ENCODE assay signal across 9 cellular contexts in the genomic region with DNA sequence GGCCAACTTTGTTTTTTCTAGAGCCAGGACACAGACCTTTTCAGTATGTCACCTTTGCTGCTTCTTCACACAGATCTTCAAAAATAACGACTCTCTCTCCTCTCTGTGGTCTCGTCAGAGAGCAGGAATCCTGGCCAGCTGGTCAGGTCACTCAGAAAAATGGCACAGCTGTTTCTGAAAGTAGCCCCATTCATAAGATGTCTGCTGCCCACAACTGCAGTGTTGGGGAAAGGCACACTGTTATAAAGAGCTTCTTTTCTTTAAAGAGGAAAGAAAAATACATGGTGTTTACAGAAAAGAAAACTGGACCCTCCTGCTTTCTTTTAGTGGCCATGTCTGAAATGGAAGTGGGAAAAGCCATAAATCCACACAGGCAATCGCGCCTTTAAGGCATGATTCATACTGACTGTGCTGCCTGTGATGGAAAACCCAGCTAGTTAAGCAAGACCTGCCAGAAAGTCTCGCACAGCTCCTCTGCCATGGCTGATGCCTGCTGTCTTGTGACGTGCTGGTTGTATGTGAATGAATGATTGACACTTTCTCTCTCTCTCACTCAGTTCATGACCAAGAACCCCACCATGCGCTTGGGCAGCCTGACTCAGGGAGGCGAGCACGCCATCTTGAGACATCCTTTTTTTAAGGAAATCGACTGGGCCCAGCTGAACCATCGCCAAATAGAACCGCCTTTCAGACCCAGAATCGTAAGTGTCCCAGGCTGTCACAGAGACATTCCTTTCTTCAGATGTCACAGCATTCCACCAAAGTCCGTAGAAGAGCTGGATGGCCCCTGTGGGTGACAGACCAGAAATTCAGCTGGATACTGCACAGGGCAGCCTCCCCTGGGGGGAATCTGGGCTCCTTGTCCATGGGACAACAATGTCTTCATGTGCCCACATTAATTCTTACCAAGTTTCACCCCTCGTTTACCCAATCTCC.
DNase-seq lines count a peak whose midpoint lies in the region; ATAC-seq, FAIRE-seq and TF ChIP-seq lines count a peak whose summit lies in the region.
"Had no signal": no experiment of that assay in that cellular context is flagged by ENCODE, and none has a peak within 500 bp of the region (broad histone marks: within the 10 kb centered on the region; RNA-seq: fewer than 3 reads in every experiment).

No MANE protein-coding gene starts in this region.

- ATAC-seq in activated naive CD4-positive, alpha-beta T cell treated with anti-CD3 and anti-CD28 coated beads, Interleukin-2, amount 50 U/mL, for 72 hours: peak; percentile 18 to 21
- ATAC-seq in GM18868 (IDR thresholded peaks at IDR 0.05; ENCODE audit: unreplicated experiment): no peak

- CTCF ChIA-PET in GM10248 (lab: Yijun Ruan, JAX): interaction anchor here (0.9 to 3.0 kb wide), 6 partner anchors 10 to 290 kb away, joined by 3 to 8 read pairs (median 4); no protein-coding TSS in a partner anchor

- no peak overlapping the region for H3K4me3 Mint-ChIP-seq in activated naive CD4-positive, alpha-beta T cell treated with anti-CD3 and anti-CD28 coated beads, Interleukin-2, amount 50 U/mL, for 24 hours

- DNase-seq in activated naive CD4-positive, alpha-beta T cell treated with Interleukin-2 at 50 U/mL for 16 hours: no peak
- DNase-seq in activated naive CD4-positive, alpha-beta T cell treated with anti-CD3 and anti-CD28 coated beads, Interleukin-2, amount 50 U/mL, for 72 hours (ENCODE audit: low spot score in 2 of 2): no peak
- DNase-seq in foreskin melanocyte: peak; percentile 66
- peak; percentile 84 for DNase-seq in urothelium cell line (ENCODE audit: low spot score)
- no peak for DNase-seq in GM10266 (ENCODE audit: extremely low spot score)
- DNase-seq in GM10248 (ENCODE audit: extremely low spot score): no peak
- DNase-seq: NCI-H774 had no signal

- H3K27ac Mint-ChIP-seq in activated naive CD4-positive, alpha-beta T cell treated with anti-CD3 and anti-CD28 coated beads, Interleukin-2, amount 50 U/mL, for 24 hours: peak overlapping the region; percentile 70
- H3K27ac Mint-ChIP-seq in activated naive CD4-positive, alpha-beta T cell treated with anti-CD3 and anti-CD28 coated beads, Interleukin-2, amount 50 U/mL, for 72 hours: peak overlapping the region in 1 of 2 donors; percentile 82

- H3K4me1 Mint-ChIP-seq in activated naive CD4-positive, alpha-beta T cell treated with anti-CD3 and anti-CD28 coated beads, Interleukin-2, amount 50 U/mL, for 24 hours: peaks cover 46% of the 10 kb centered on the region

- POLR2A ChIA-PET in GM10248 (lab: Yijun Ruan, JAX): no interaction called here

- H3K36me3 Mint-ChIP-seq in activated naive CD4-positive, alpha-beta T cell treated with anti-CD3 and anti-CD28 coated beads, Interleukin-2, amount 50 U/mL, for 24 hours: peaks cover 36% of the 10 kb centered on the region
- H3K36me3 Mint-ChIP-seq in activated naive CD4-positive, alpha-beta T cell treated with anti-CD3 and anti-CD28 coated beads, Interleukin-2, amount 50 U/mL, for 72 hours: peaks cover 62 to 78% of the 10 kb centered on the region in 2 donors

- no peaks in the 10 kb centered on the region for H3K9me3 Mint-ChIP-seq in activated naive CD4-positive, alpha-beta T cell treated with anti-CD3 and anti-CD28 coated beads, Interleukin-2, amount 50 U/mL, for 24 hours
- H3K9me3 Mint-ChIP-seq in activated naive CD4-positive, alpha-beta T cell treated with anti-CD3 and anti-CD28 coated beads, Interleukin-2, amount 50 U/mL, for 72 hours: peaks cover 5 to 8% of the 10 kb centered on the region in 2 donors

- FAIRE-seq in urothelium cell line (lab: Jason Lieb, UNC): peak; percentile 91

- no peaks in the 10 kb centered on the region for H3K27me3 Mint-ChIP-seq in activated naive CD4-positive, alpha-beta T cell treated with anti-CD3 and anti-CD28 coated beads, Interleukin-2, amount 50 U/mL, for 24 hours

- TF ChIP-seq CTCF in GM10266 (IDR thresholded peaks at IDR 0.05; ENCODE audit: control insufficient read depth, insufficient read depth, low read depth, missing control alignments) (no peak), GM10248 (IDR thresholded peaks at IDR 0.05; ENCODE audit: control extremely low read depth, extremely low read depth, low read depth, missing control alignments) (no peak)

Comparison
In these comparisons a context has a peak if more than half of its experiments do, and no peak if none do; other contexts are left out.
1. DNase-seq: peak in foreskin melanocyte (single experiment) and urothelium cell line (single experiment); none in activated naive CD4-positive, alpha-beta T cell treated with Interleukin-2 at 50 U/mL for 16 hours (single experiment), activated naive CD4-positive, alpha-beta T cell treated with anti-CD3 and anti-CD28 coated beads, Interleukin-2, amount 50 U/mL, for 72 hours (0 of 2), GM10266 (single experiment) and GM10248 (single experiment).